ENCODE assay signal across 1 cellular context in genomic region chr15:74616020-74616939, GRCh38.
TF ChIP-seq lines count a peak whose summit lies in the region.

No MANE protein-coding gene starts in this region.

TF ChIP-seq in HepG2, 621 proteins besides CTCF, POLR2A, EP300 and RAD21 (continued from another document):
- TF ChIP-seq ELK4 (CRISPR knock-in tag; IDR thresholded peaks at IDR 0.05; ENCODE audit: borderline replicate concordance) = no peak
- TF ChIP-seq ZNF136 (CRISPR knock-in tag; IDR thresholded peaks at IDR 0.05; ENCODE audit: low read depth) = no peak
- peak; percentile 65; the same call in 1 of the 2 replicates for TF ChIP-seq ARID2 (CRISPR knock-in tag; IDR thresholded peaks at IDR 0.05; ENCODE audit: borderline replicate concordance)
- TF ChIP-seq GABPA (IDR thresholded peaks at IDR 0.05; ENCODE audit: low read depth, low read length) = no peak
- no peak for TF ChIP-seq GABPA (CRISPR knock-in tag; IDR thresholded peaks at IDR 0.05; ENCODE audit: low read depth)
- TF ChIP-seq, protein P1, sequence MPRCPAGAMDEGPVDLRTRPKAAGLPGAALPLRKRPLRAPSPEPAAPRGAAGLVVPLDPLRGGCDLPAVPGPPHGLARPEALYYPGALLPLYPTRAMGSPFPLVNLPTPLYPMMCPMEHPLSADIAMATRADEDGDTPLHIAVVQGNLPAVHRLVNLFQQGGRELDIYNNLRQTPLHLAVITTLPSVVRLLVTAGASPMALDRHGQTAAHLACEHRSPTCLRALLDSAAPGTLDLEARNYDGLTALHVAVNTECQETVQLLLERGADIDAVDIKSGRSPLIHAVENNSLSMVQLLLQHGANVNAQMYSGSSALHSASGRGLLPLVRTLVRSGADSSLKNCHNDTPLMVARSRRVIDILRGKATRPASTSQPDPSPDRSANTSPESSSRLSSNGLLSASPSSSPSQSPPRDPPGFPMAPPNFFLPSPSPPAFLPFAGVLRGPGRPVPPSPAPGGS (CRISPR knock-in tag; IDR thresholded peaks at IDR 0.05) = no peak; the same call in 1 of the 2 replicates
- TF ChIP-seq, protein P2, sequence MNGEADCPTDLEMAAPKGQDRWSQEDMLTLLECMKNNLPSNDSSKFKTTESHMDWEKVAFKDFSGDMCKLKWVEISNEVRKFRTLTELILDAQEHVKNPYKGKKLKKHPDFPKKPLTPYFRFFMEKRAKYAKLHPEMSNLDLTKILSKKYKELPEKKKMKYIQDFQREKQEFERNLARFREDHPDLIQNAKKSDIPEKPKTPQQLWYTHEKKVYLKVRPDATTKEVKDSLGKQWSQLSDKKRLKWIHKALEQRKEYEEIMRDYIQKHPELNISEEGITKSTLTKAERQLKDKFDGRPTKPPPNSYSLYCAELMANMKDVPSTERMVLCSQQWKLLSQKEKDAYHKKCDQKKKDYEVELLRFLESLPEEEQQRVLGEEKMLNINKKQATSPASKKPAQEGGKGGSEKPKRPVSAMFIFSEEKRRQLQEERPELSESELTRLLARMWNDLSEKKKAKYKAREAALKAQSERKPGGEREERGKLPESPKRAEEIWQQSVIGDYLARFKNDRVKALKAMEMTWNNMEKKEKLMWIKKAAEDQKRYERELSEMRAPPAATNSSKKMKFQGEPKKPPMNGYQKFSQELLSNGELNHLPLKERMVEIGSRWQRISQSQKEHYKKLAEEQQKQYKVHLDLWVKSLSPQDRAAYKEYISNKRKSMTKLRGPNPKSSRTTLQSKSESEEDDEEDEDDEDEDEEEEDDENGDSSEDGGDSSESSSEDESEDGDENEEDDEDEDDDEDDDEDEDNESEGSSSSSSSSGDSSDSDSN (CRISPR knock-in tag; IDR thresholded peaks at IDR 0.05) = no peak
- no peak for TF ChIP-seq ZNF720 (CRISPR knock-in tag; IDR thresholded peaks at IDR 0.05)
- no peak for TF ChIP-seq SRF (IDR thresholded peaks at IDR 0.05; ENCODE audit: low read depth, low read length)
- no peak for TF ChIP-seq MAZ (IDR thresholded peaks at IDR 0.05; ENCODE audit: borderline replicate concordance, low read depth, low read length)
- no peak; the same call in 1 of the 2 replicates for TF ChIP-seq MAZ (CRISPR knock-in tag; IDR thresholded peaks at IDR 0.05; ENCODE audit: low read depth)
- no peak for TF ChIP-seq ZNF230 (CRISPR knock-in tag; IDR thresholded peaks at IDR 0.05)
- TF ChIP-seq, protein P3, sequence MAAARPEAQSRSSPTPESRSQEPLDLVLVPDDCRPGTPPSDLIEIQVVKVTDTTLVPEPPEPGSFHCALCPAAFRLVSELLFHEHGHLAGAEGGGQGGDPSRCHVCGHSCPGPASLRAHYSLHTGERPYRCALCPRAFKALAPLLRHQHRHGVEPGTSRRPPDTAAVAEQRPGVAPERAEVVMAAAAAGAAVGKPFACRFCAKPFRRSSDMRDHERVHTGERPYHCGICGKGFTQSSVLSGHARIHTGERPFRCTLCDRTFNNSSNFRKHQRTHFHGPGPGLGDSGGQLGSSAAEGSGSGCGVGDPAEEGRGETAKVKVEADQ (CRISPR knock-in tag; IDR thresholded peaks at IDR 0.05; ENCODE audit: borderline replicate concordance) = no peak; the same call in 1 of the 2 replicates
- no peak for TF ChIP-seq ZNF383 (CRISPR knock-in tag; IDR thresholded peaks at IDR 0.05; ENCODE audit: borderline replicate concordance)
- TF ChIP-seq ZBTB20 (CRISPR knock-in tag; IDR thresholded peaks at IDR 0.05; ENCODE audit: borderline replicate concordance, low read depth) = 0 out of 2 replicates have a peak, but pooled peaks have one; percentile 12
- no peak for TF ChIP-seq ZNF883 (CRISPR knock-in tag; IDR thresholded peaks at IDR 0.05; ENCODE audit: not compliant biosample characterization)
- no peak for TF ChIP-seq ZSCAN22 (CRISPR knock-in tag; IDR thresholded peaks at IDR 0.05)
- no peak for TF ChIP-seq ZNF441 (CRISPR knock-in tag; IDR thresholded peaks at IDR 0.05; ENCODE audit: borderline replicate concordance)
- no peak for TF ChIP-seq ZNF17 (CRISPR knock-in tag; IDR thresholded peaks at IDR 0.05)
- TF ChIP-seq GPN1 (CRISPR knock-in tag; IDR thresholded peaks at IDR 0.05; ENCODE audit: borderline replicate concordance) = no peak
- TF ChIP-seq ELF1 (CRISPR knock-in tag; IDR thresholded peaks at IDR 0.05) = peak; percentile 36; the same call in 1 of the 2 replicates
- TF ChIP-seq NR2F6 (IDR thresholded peaks at IDR 0.05) = peak; percentile 74
- peak; percentile 39 for TF ChIP-seq NR2F6 (CRISPR knock-in tag; IDR thresholded peaks at IDR 0.05)
- TF ChIP-seq MXI1 (IDR thresholded peaks at IDR 0.05; ENCODE audit: borderline replicate concordance, low read depth, low read length) = no peak
- no peak for TF ChIP-seq ZNF737 (CRISPR knock-in tag; IDR thresholded peaks at IDR 0.05; ENCODE audit: borderline replicate concordance)
- TF ChIP-seq, protein P4, sequence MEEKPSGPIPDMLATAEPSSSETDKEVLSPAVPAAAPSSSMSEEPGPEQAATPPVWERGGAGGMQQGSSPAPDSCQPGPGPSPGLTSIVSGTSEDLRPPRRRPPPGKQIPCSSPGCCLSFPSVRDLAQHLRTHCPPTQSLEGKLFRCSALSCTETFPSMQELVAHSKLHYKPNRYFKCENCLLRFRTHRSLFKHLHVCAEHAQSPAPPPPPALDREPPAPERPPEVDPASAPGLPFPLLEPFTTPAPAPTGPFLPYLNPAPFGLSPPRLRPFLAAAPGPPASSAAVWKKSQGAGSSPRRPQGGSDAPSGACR (CRISPR knock-in tag; IDR thresholded peaks at IDR 0.05) = no peak
- TF ChIP-seq RFX1 (IDR thresholded peaks at IDR 0.05) = no peak
- TF ChIP-seq ADNP (CRISPR knock-in tag; IDR thresholded peaks at IDR 0.05) = no peak
- TF ChIP-seq JARID2 (CRISPR knock-in tag; IDR thresholded peaks at IDR 0.05; ENCODE audit: insufficient replicate concordance) = no peak
- TF ChIP-seq ISX (CRISPR knock-in tag; conservative IDR thresholded peaks at IDR 0.05) = 0 out of 2 replicates have a peak, but pooled peaks have one; percentile 43
- no peak for TF ChIP-seq JUNB (CRISPR knock-in tag; IDR thresholded peaks at IDR 0.05; ENCODE audit: borderline replicate concordance)
